ENCODE assay signal across 8 cellular contexts in genomic region chr1:63366915-63367217, GRCh38. TPM values are rescaled to one million over a fixed set of nuclear protein-coding genes. Genes with fewer than 3 reads are reported as not detected.
DNase-seq lines count a peak whose midpoint lies in the region; ATAC-seq, FAIRE-seq and TF ChIP-seq lines count a peak whose summit lies in the region.

No MANE protein-coding gene starts in this region.

- H3K4me1 ChIP-seq in A549: peaks cover 3% of the 10 kb centered on the region; the same call in 1 of the 3 replicates
- no peaks in the 10 kb centered on the region for H3K4me1 ChIP-seq in HEK293 (ENCODE audit: control insufficient read depth, insufficient read depth, low read length)
- H3K4me1 ChIP-seq in mononuclear cell (ENCODE audit: insufficient read depth, low read length): peaks cover 14% of the 10 kb centered on the region

- H3K27ac ChIP-seq in A549 (peak overlapping the region; percentile 90 to 97), HEK293 (ENCODE audit: extremely low read depth, low read depth, low read length) (peak overlapping the region; percentile 28; the same call in 1 of the 2 replicates)

- peaks cover 21% of the 10 kb centered on the region for H3K27me3 Mint-ChIP-seq in brain

- POLR2A ChIA-PET in A549 (lab: Yijun Ruan, JAX): no interaction called here
- POLR2A ChIA-PET in HEK293 (lab: Yijun Ruan, JAX): no interaction called here

- 99% methylated on average over 7 of the region's 7 CpGs for WGBS in A549 (ENCODE audit: missing lambda C conversion rate)

- H3K4me2 ChIP-seq in A549: peak overlapping the region; percentile 81

- no peak for TF ChIP-seq CTCF in A549 (IDR thresholded peaks at IDR 0.05)
- TF ChIP-seq CTCF in HEK293 (tag by site-specific recombination; IDR thresholded peaks at IDR 0.05): no peak
- no peak for TF ChIP-seq CTCF in brain (conservative IDR thresholded peaks at IDR 0.05)

- CTCF ChIA-PET in A549 (lab: Yijun Ruan, JAX): no interaction called here
- CTCF ChIA-PET in HEK293 (lab: Yijun Ruan, JAX): no interaction called here

- H3K9me3 ChIP-seq in A549 (no peaks in the 10 kb centered on the region), HEK293 (ENCODE audit: control insufficient read depth, insufficient read depth, low read depth, low read length) (no peaks in the 10 kb centered on the region), mononuclear cell (ENCODE audit: low read depth, low read length) (no peaks in the 10 kb centered on the region)

- TF ChIP-seq RAD21 in A549 (conservative IDR thresholded peaks at IDR 0.05 in 1 of 2, IDR thresholded peaks at IDR 0.05 in 1 of 2): no peak

- peaks cover 0 to 4% (median 0%) of the 10 kb centered on the region in 5 experiments for H3K9me3 Mint-ChIP-seq in brain

- H3K4me3 ChIP-seq in A549: peak overlapping the region; percentile 87
- H3K4me3 ChIP-seq in HEK293 (ENCODE audit: low read depth, low read length): peak overlapping the region; percentile 38
- peak overlapping the region; percentile 81 for H3K4me3 ChIP-seq in mononuclear cell (ENCODE audit: low read length)

- no peak for TF ChIP-seq POLR2A in A549 (IDR thresholded peaks at IDR 0.05; ENCODE audit: low read length)

- ATAC-seq in A549 (no peak), GM21786 (IDR thresholded peaks at IDR 0.05; ENCODE audit: unreplicated experiment) (no peak), GM21717 (IDR thresholded peaks at IDR 0.05; ENCODE audit: unreplicated experiment) (no peak)

- H3K4me1 Mint-ChIP-seq in brain: peaks cover 29% of the 10 kb centered on the region

- no peaks in the 10 kb centered on the region for H3K27me3 ChIP-seq in mononuclear cell (ENCODE audit: insufficient read depth, low read length)

- peak overlapping the region; percentile 81 to 96 (median 86) for H3K4me3 Mint-ChIP-seq in brain

- peak overlapping the region; percentile 31 to 94 (median 84) for H3K27ac Mint-ChIP-seq in brain

- FAIRE-seq in A549 (lab: Jason Lieb, UNC): no peak

- no peak for DNase-seq in A549 (ENCODE audit: low read depth in 1 of 2, low spot score in 1 of 2)
- DNase-seq in DMS79 treated with DMSO at 0.1 percent for 48 hours (lab: John Stamatoyannopoulos, UW): no peak
- no peak for DNase-seq in stimulated activated naive CD4-positive, alpha-beta T cell (lab: John Stamatoyannopoulos, UW)

- peaks cover 13% of the 10 kb centered on the region for H3K36me3 Mint-ChIP-seq in brain

- peaks cover 4 to 14% of the 10 kb centered on the region in 2 experiments; a peak in 2 of 3 replicates for H3K36me3 ChIP-seq in HEK293 (ENCODE audit: control insufficient read depth in 2 of 2, insufficient read depth in 1 of 2, low read length in 2 of 2)

- TF ChIP-seq EP300 in A549 (IDR thresholded peaks at IDR 0.05): no peak

TF ChIP-seq in A549, 52 proteins besides CTCF, POLR2A, EP300 and RAD21:
- no peak for TF ChIP-seq NPAS2 (CRISPR knock-in tag; IDR thresholded peaks at IDR 0.05; ENCODE audit: borderline replicate concordance)

TF ChIP-seq in HEK293, 187 proteins besides CTCF, POLR2A, EP300 and RAD21:
- TF ChIP-seq ZNF274 (IDR thresholded peaks at IDR 0.05; ENCODE audit: low read length) (no peak), ZNF274 (tag by site-specific recombination; IDR thresholded peaks at IDR 0.05; ENCODE audit: borderline replicate concordance) (no peak), ZNF2 (tag by site-specific recombination; IDR thresholded peaks at IDR 0.05) (0 out of 2 replicates have a peak, but pooled peaks have one; percentile 39), ZNF555 (tag by site-specific recombination; conservative IDR thresholded peaks at IDR 0.05) (no peak), FEZF1 (tag by site-specific recombination; IDR thresholded peaks at IDR 0.05) (no peak)

RNA-seq across cellular contexts. Expression of gene ALG6, which starts 0.6 kb away (rescaled TPM):
- polyA plus RNA-seq in A549 (2011; rRNA removed) (14.2 and 19.6 TPM in 2 replicates), A549 (2017; fragmentation: RNase III; extraction: RNeasy Plus Mini Kit Qiagen cat#74134 plus additional on column Dnase treatment) (8.3 to 8.5 TPM (median 8.3 TPM) in 3 replicates), brain (ENCODE audit: insufficient read depth, low read depth, low replicate concordance) (8.4 TPM)
- polyA plus RNA-seq in A549 (2012; cell fraction: cytosol; rRNA removed): 3.3 and 3.4 TPM in 2 replicates
- polyA plus RNA-seq in A549 (2012; cell fraction: nucleus; rRNA removed): 3.8 and 7.2 TPM in 2 replicates
- polyA minus RNA-seq in A549 (2011; rRNA and poly(A)+ RNA removed): 4.2 and 6.0 TPM in 2 replicates
- total RNA-seq in mononuclear cell: 14.5 TPM

RNA-seq across cellular contexts. Expression of gene FOXD3, which starts 44.5 kb away (rescaled TPM):
- polyA plus RNA-seq in A549 (2011; rRNA removed) (0.09 and 0.19 TPM in 2 replicates), A549 (2017; fragmentation: RNase III; extraction: RNeasy Plus Mini Kit Qiagen cat#74134 plus additional on column Dnase treatment) (0.22 to 0.34 TPM (median 0.30 TPM) in 3 replicates), brain (ENCODE audit: insufficient read depth, low read depth, low replicate concordance) (1.7 TPM)
- 0.21 and 0.60 TPM in 2 replicates for polyA plus RNA-seq in A549 (2012; cell fraction: cytosol; rRNA removed)
- 0.53 and 0.74 TPM in 2 replicates for polyA plus RNA-seq in A549 (2012; cell fraction: nucleus; rRNA removed)
- polyA minus RNA-seq in A549 (2011; rRNA and poly(A)+ RNA removed): 0.15 and 0.29 TPM in 2 replicates
- not detected for total RNA-seq in mononuclear cell
